ENCODE assay signal across 26 cellular contexts in genomic region chr7:120373174-120373573, GRCh38.
"Had no signal": no experiment of that assay in that cellular context is flagged by ENCODE, and none has a peak within 500 bp of the region (broad histone marks: within the 10 kb centered on the region; RNA-seq: fewer than 3 reads in every experiment).

No MANE protein-coding gene starts in this region.

- H3K36me3 Mint-ChIP-seq: activated naive CD8-positive, alpha-beta T cell treated with anti-CD3 and anti-CD28 coated beads, Interleukin-2, amount 10 ng/mL, durations not matched to agents 7 days and 5 days; WTC11 had no signal

- ATAC-seq: activated CD8-positive, alpha-beta T cell treated with anti-CD3 and anti-CD28 coated beads, Interleukin-2, amount 10 ng/mL, durations not matched to agents 7 days and 5 days; T-helper 17 cell; WTC11 had no signal

- H3K9me3 Mint-ChIP-seq: activated naive CD8-positive, alpha-beta T cell treated with anti-CD3 and anti-CD28 coated beads, Interleukin-2, amount 10 ng/mL, durations not matched to agents 7 days and 5 days; WTC11 had no signal

- H3K4me1 ChIP-seq: adrenal gland, Peyer's patch, SJSA1 had no signal

- H3K36me3 ChIP-seq: adrenal gland, Peyer's patch, SJSA1 had no signal

- H3K27me3 Mint-ChIP-seq: activated naive CD8-positive, alpha-beta T cell treated with anti-CD3 and anti-CD28 coated beads, Interleukin-2, amount 10 ng/mL, durations not matched to agents 7 days and 5 days; T-helper 17 cell had no signal

- H3K4me1 Mint-ChIP-seq: activated naive CD8-positive, alpha-beta T cell treated with anti-CD3 and anti-CD28 coated beads, Interleukin-2, amount 10 ng/mL, durations not matched to agents 7 days and 5 days; T-helper 17 cell had no signal

- H3K27ac ChIP-seq: adrenal gland, Peyer's patch, SJSA1 had no signal

- H3K4me3 ChIP-seq: adrenal gland, Peyer's patch, SJSA1 had no signal

- H3K4me3 Mint-ChIP-seq: activated CD8-positive, alpha-beta T cell treated with anti-CD3 and anti-CD28 coated beads, Interleukin-2, amount 10 ng/mL, durations not matched to agents 7 days and 5 days; activated naive CD8-positive, alpha-beta T cell treated with anti-CD3 and anti-CD28 coated beads, Interleukin-2, amount 10 ng/mL, durations not matched to agents 7 days and 5 days; T-helper 17 cell; WTC11 had no signal

- H3K9me3 ChIP-seq: adrenal gland, Peyer's patch, SJSA1 had no signal

- H3K27me3 ChIP-seq: adrenal gland, Peyer's patch, SJSA1 had no signal

- DNase-seq: activated CD4-positive, alpha-beta T cell treated with anti-CD3 and anti-CD28 coated beads for 48 hours; activated CD4-positive, alpha-beta T cell treated with anti-CD3 and anti-CD28 coated beads, Interleukin-2, amount 50 U/mL, for 4 hours; activated CD4-positive, CD25-positive, alpha-beta regulatory T cell treated with anti-CD3 and anti-CD28 coated beads, Interleukin-2, amount 50 U/mL, for 72 hours; activated CD8-positive, alpha-beta memory T cell treated with anti-CD3 and anti-CD28 coated beads, Interleukin-2, amount 50 U/mL, for 48 hours; activated CD8-positive, alpha-beta T cell treated with anti-CD3 and anti-CD28 coated beads, Interleukin-2, amount 10 ng/mL, durations not matched to agents 7 days and 5 days; activated naive CD4-positive, alpha-beta T cell treated with anti-CD3 and anti-CD28 coated beads, Interleukin-2, amount 50 U/mL, for 16 hours; activated naive CD8-positive, alpha-beta T cell treated with anti-CD3 and anti-CD28 coated beads, Interleukin-2, amount 10 ng/mL, durations not matched to agents 7 days and 5 days; activated T-cell treated with anti-CD3 and anti-CD28 coated beads, Interleukin-2, amount 50 U/mL, for 1 hour; adrenal gland; anterior cingulate cortex; central memory CD4-positive, alpha-beta T cell; KG1; NCI-H1048; NCI-H146; NCI-H2029; NCI-H2107; NCI-H510A treated with DMSO at 0.1 percent for 48 hours; NCI-H69; NK-92 treated with Interleukin-12 subunit alpha and Interleukin-12 subunit beta, amount 100 ng/mL, for 24 hours; OCI-M1; Peyer's patch; SHP77; T-helper 17 cell; T-helper 9 cell had no signal

- H3K27ac Mint-ChIP-seq: activated CD8-positive, alpha-beta T cell treated with anti-CD3 and anti-CD28 coated beads, Interleukin-2, amount 10 ng/mL, durations not matched to agents 7 days and 5 days; activated naive CD8-positive, alpha-beta T cell treated with anti-CD3 and anti-CD28 coated beads, Interleukin-2, amount 10 ng/mL, durations not matched to agents 7 days and 5 days; T-helper 17 cell; WTC11 had no signal
